Comparison of ENCODE assay signal across 18 cellular contexts in the genomic region with DNA sequence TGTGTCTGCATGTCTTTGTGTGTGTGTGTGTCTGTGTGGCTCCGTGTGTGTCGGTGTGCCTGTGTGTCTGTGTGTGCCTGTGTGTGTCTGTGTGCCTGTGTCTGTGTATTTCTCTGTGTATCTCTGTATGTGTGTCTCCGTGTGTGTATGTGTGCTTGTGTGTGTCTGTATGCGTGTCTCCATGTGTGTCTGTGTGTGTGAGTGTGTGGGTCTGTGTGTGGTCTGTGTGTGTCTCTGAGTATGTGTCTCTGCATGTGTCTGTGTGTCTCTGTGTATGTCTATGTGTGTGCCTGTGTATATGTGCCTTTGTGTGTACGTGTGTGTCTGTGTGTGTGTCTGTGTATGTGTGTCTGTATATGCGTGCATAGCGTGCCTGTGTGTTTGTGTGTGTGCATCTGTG. TPM values are rescaled to one million over a fixed set of nuclear protein-coding genes. Genes with fewer than 3 reads are reported as not detected.
A peak's percentile ranks its signal among the peaks of the same experiment; 100 is the strongest.
DNase-seq lines count a peak whose midpoint lies in the region; ATAC-seq, FAIRE-seq and TF ChIP-seq lines count a peak whose summit lies in the region.
"Had no signal": no experiment of that assay in that cellular context is flagged by ENCODE, and none has a peak within 500 bp of the region (broad histone marks: within the 10 kb centered on the region; RNA-seq: fewer than 3 reads in every experiment).

No MANE protein-coding gene starts in this region.

- peak overlapping the region; percentile 6 for H2BK15ac ChIP-seq in neuronal stem cell (ENCODE audit: low read length)

- no peak overlapping the region for H3K4me3 Mint-ChIP-seq in WTC11
- H3K4me3 Mint-ChIP-seq: CD4-positive, alpha-beta memory T cell; IgD-negative memory B cell had no signal

- H3K27ac ChIP-seq in neuronal stem cell (replicated peaks; ENCODE audit: low read length): no peak overlapping the region
- H3K27ac ChIP-seq: HL-60 had no signal

- H3K18ac ChIP-seq in neuronal stem cell (ENCODE audit: low read length): peak overlapping the region; percentile 60

- POLR2A ChIA-PET in WTC11 (lab: Charles Lee): no interaction called here

- peak overlapping the region; percentile 56 for H4K91ac ChIP-seq in neuronal stem cell (ENCODE audit: low read depth, low read length, poor library complexity)

- H3K36me3 ChIP-seq in BE2C (no peaks in the 10 kb centered on the region), neuronal stem cell (replicated peaks in 1 of 2; ENCODE audit: control insufficient read depth in 2 of 2, insufficient read depth in 2 of 2, low read length in 2 of 2) (peaks cover 0 to 1% of the 10 kb centered on the region in 2 donors)

- H2BK12ac ChIP-seq in neuronal stem cell (ENCODE audit: low read length): peak overlapping the region; percentile 79

- TF ChIP-seq CTCF in BE2C (IDR thresholded peaks at IDR 0.05; ENCODE audit: low read depth, low read length) (no peak), WTC11 (IDR thresholded peaks at IDR 0.05) (no peak)

- peak overlapping the region; percentile 46 for H3K23ac ChIP-seq in neuronal stem cell (ENCODE audit: low read depth, low read length, poor library complexity)

- peaks cover 48% of the 10 kb centered on the region for H3K4me1 Mint-ChIP-seq in WTC11
- H3K4me1 Mint-ChIP-seq: CD4-positive, alpha-beta memory T cell; IgD-negative memory B cell had no signal

- H3K27ac Mint-ChIP-seq in WTC11: no peak overlapping the region
- H3K27ac Mint-ChIP-seq: CD4-positive, alpha-beta memory T cell; IgD-negative memory B cell had no signal

- no peaks in the 10 kb centered on the region for H3K79me1 ChIP-seq in neuronal stem cell (ENCODE audit: low read depth, low read length)

- no peak overlapping the region for H4K8ac ChIP-seq in neuronal stem cell (ENCODE audit: low read depth, low read length)

- H3K9me3 Mint-ChIP-seq in WTC11: no peaks in the 10 kb centered on the region
- H3K9me3 Mint-ChIP-seq: IgD-negative memory B cell had no signal

- H3K4ac ChIP-seq in neuronal stem cell (ENCODE audit: low read length): peak overlapping the region; percentile 28

- H3K4me3 ChIP-seq in BE2C (ENCODE audit: low read depth, low read length) (no peak overlapping the region), neuronal stem cell (ENCODE audit: low read length in 2 of 2) (peak overlapping the region in 1 of 2 donors; percentile 32)

- H3K36me3 Mint-ChIP-seq in WTC11: no peaks in the 10 kb centered on the region
- H3K36me3 Mint-ChIP-seq: CD4-positive, alpha-beta memory T cell; IgD-negative memory B cell had no signal

- no peaks in the 10 kb centered on the region; the same call in 1 of the 2 replicates for H3K9me3 ChIP-seq in BE2C
- peaks cover 0 to 3% of the 10 kb centered on the region in 2 donors for H3K9me3 ChIP-seq in neuronal stem cell (replicated peaks in 1 of 2; ENCODE audit: control insufficient read depth in 2 of 2, insufficient read depth in 1 of 2, low read depth in 1 of 2, low read length in 2 of 2)

- H3K4me1 ChIP-seq in BE2C (peaks cover 51% of the 10 kb centered on the region), neuronal stem cell (ENCODE audit: control insufficient read depth in 2 of 2, insufficient read depth in 1 of 2, low read depth in 1 of 2, low read length in 2 of 2) (peaks cover 21 to 41% of the 10 kb centered on the region in 2 donors)

- H3K14ac ChIP-seq in neuronal stem cell (ENCODE audit: low read length): peak overlapping the region; percentile 64

- H3K27me3 Mint-ChIP-seq in WTC11 (ENCODE audit: low read depth): no peaks in the 10 kb centered on the region
- H3K27me3 Mint-ChIP-seq: CD4-positive, alpha-beta memory T cell; IgD-negative memory B cell had no signal

- no peak overlapping the region for H2AK5ac ChIP-seq in neuronal stem cell (ENCODE audit: low read depth, low read length)

- WGBS in neuronal stem cell (ENCODE audit: extremely low coverage in 2 of 2, insufficient read length in 2 of 2, insufficient replicate concordance in 1 of 2), 2 donors: no CpG with 5 or more reads among the region's 7 CpGs

- peak; percentile 92 for FAIRE-seq in HTR-8/SVneo (lab: Jason Lieb, UNC)
- FAIRE-seq: GM12892 had no signal

- H2AFZ ChIP-seq in neuronal stem cell (ENCODE audit: low read length): no peak overlapping the region

- ATAC-seq in WTC11: no peak
- no peak for ATAC-seq in GM19463 (IDR thresholded peaks at IDR 0.05; ENCODE audit: unreplicated experiment)
- ATAC-seq: HCT116 had no signal

- peak; percentile 97 for DNase-seq in BE2C
- DNase-seq in HTR-8/SVneo (ENCODE audit: insufficient read length, low spot score): no peak
- DNase-seq in WTC11 (ENCODE audit: low spot score): no peak
- DNase-seq in neuronal stem cell (ENCODE audit: low spot score): no peak
- no peak for DNase-seq in DMS79 treated with DMSO at 0.1 percent for 48 hours (lab: John Stamatoyannopoulos, UW)
- DNase-seq in retina: no peak
- DNase-seq: ACHN; CD4-positive, alpha-beta memory T cell; DMS153; DND-41; GDM1 had no signal

- H2BK5ac ChIP-seq in neuronal stem cell (ENCODE audit: low read length): no peak overlapping the region

- no peak overlapping the region for H3K4me2 ChIP-seq in neuronal stem cell (ENCODE audit: insufficient read depth, low read length, poor library complexity, severe bottlenecking)

- no peak overlapping the region for H2BK120ac ChIP-seq in neuronal stem cell (ENCODE audit: low read depth, low read length)

- H3K9ac ChIP-seq in neuronal stem cell (ENCODE audit: low read depth, low read length, poor library complexity): peak overlapping the region; percentile 25

- H3K27me3 ChIP-seq in BE2C: no peaks in the 10 kb centered on the region
- H3K27me3 ChIP-seq in neuronal stem cell (ENCODE audit: control insufficient read depth in 3 of 3, insufficient read depth in 3 of 3, low read depth in 1 of 3, low read length in 3 of 3): no peaks in the 10 kb centered on the region

- CTCF ChIA-PET in WTC11 (lab: Charles Lee): no interaction called here

TF ChIP-seq in WTC11, 78 proteins besides CTCF, POLR2A, EP300 and RAD21:
- peak; percentile 25; the same call in 1 of the 2 replicates for TF ChIP-seq NFE2L1 (CRISPR knock-in tag; IDR thresholded peaks at IDR 0.05)
- no peak for TF ChIP-seq ZNF423 (CRISPR knock-in tag; IDR thresholded peaks at IDR 0.05)

RNA-seq across cellular contexts. Expression of gene MYCN, which starts 45.2 kb away (rescaled TPM):
- 1,296 TPM for polyA plus RNA-seq in BE2C (2012; ENCODE audit: insufficient read depth, insufficient read length, low read depth)
- total RNA-seq in WTC11 (2021): 68.3 to 77.5 TPM (median 75.3 TPM) in 3 replicates
- 43.3 TPM for polyA plus RNA-seq in neuronal stem cell (2013, experiment 1 of 2)
- 44.3 TPM for polyA plus RNA-seq in neuronal stem cell (2013, experiment 2 of 2)
- total RNA-seq: A172, H4 had no signal
- polyA plus RNA-seq: CD4-positive, alpha-beta memory T cell; IgD-negative memory B cell had no signal
